Comparison of ENCODE assay signal across 1 cellular context in genomic region chr5:141356133-141356532, GRCh38.
TF ChIP-seq lines count a peak whose summit lies in the region.

No MANE protein-coding gene starts in this region.

TF ChIP-seq in IMR-90, 13 proteins besides CTCF, POLR2A, EP300 and RAD21:
- TF ChIP-seq MAZ (IDR thresholded peaks at IDR 0.05; ENCODE audit: borderline replicate concordance, low read depth, low read length) (no peak), NFE2L2 (IDR thresholded peaks at IDR 0.05; ENCODE audit: low read depth, low read length) (no peak), USF2 (IDR thresholded peaks at IDR 0.05; ENCODE audit: low read depth, low read length) (no peak), RFX5 (IDR thresholded peaks at IDR 0.05; ENCODE audit: low read depth, low read length) (no peak), BHLHE40 (IDR thresholded peaks at IDR 0.05; ENCODE audit: low read depth, low read length) (no peak), MAFK (IDR thresholded peaks at IDR 0.05; ENCODE audit: low read depth, low read length) (no peak), CEBPB (IDR thresholded peaks at IDR 0.05; ENCODE audit: low read depth, low read length) (no peak), CHD1 (IDR thresholded peaks at IDR 0.05; ENCODE audit: low read depth, low read length) (no peak), RCOR1 (IDR thresholded peaks at IDR 0.05; ENCODE audit: insufficient replicate concordance, low read length) (no peak), SMC3 (IDR thresholded peaks at IDR 0.05; ENCODE audit: low read depth, low read length) (no peak), FOS (IDR thresholded peaks at IDR 0.05; ENCODE audit: low read depth, low read length) (no peak), MXI1 (IDR thresholded peaks at IDR 0.05; ENCODE audit: borderline replicate concordance, low read depth, low read length) (no peak)
- TF ChIP-seq, protein P1, sequence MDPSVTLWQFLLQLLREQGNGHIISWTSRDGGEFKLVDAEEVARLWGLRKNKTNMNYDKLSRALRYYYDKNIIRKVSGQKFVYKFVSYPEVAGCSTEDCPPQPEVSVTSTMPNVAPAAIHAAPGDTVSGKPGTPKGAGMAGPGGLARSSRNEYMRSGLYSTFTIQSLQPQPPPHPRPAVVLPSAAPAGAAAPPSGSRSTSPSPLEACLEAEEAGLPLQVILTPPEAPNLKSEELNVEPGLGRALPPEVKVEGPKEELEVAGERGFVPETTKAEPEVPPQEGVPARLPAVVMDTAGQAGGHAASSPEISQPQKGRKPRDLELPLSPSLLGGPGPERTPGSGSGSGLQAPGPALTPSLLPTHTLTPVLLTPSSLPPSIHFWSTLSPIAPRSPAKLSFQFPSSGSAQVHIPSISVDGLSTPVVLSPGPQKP (IDR thresholded peaks at IDR 0.05; ENCODE audit: borderline replicate concordance, low read depth, low read length) = no peak
